In genomic region chr6:147222160-147222838, GRCh38 we compare ENCODE assay signal across 7 cellular contexts. TPM values are rescaled to one million over a fixed set of nuclear protein-coding genes. Genes with fewer than 3 reads are reported as not detected.
DNase-seq lines count a peak whose midpoint lies in the region; ATAC-seq and TF ChIP-seq lines count a peak whose summit lies in the region.

No MANE protein-coding gene starts in this region.

- TF ChIP-seq CTCF in LNCaP clone FGC (IDR thresholded peaks at IDR 0.05; ENCODE audit: control insufficient read depth, extremely low read depth, insufficient read depth) = peak; percentile 42
- TF ChIP-seq CTCF in epithelial cell of esophagus (IDR thresholded peaks at IDR 0.05; ENCODE audit: insufficient read depth, low read depth, low read length, missing control alignments) = peak; percentile 50
- TF ChIP-seq CTCF in prostate gland (IDR thresholded peaks at IDR 0.05) = peak in 3 of 4 experiments; percentile 13 to 44 (median 28)
- no peak for TF ChIP-seq CTCF in GM13976 (IDR thresholded peaks at IDR 0.05; ENCODE audit: borderline replicate concordance, control extremely low read depth, extremely low read depth, insufficient read depth, missing control alignments)

- peak; percentile 64 for ATAC-seq in GM18873 (IDR thresholded peaks at IDR 0.05; ENCODE audit: low FRiP score, unreplicated experiment)

- no peak for DNase-seq in LNCaP clone FGC (ENCODE audit: low read depth)
- DNase-seq in epithelial cell of esophagus (ENCODE audit: low read depth) = peak; percentile 34
- no peak for DNase-seq in prostate gland (ENCODE audit: low spot score)
- DNase-seq in UCSD-AML1 (lab: John Stamatoyannopoulos, UW; ENCODE audit: unreplicated experiment) = no peak
- no peak for DNase-seq in AG08396 (ENCODE audit: low spot score)
- DNase-seq in GM13976 (ENCODE audit: low spot score) = no peak

- 75% methylated on average over 4 of the region's 4 CpGs for WGBS in prostate gland

- H3K4me3 ChIP-seq in LNCaP clone FGC (ENCODE audit: low read depth, low read length) (no peak overlapping the region), epithelial cell of esophagus (ENCODE audit: low read length) (no peak overlapping the region), prostate gland (no peak overlapping the region)

- H3K27me3 ChIP-seq in prostate gland (replicated peaks; ENCODE audit: insufficient read depth) = no peaks in the 10 kb centered on the region

- TF ChIP-seq POLR2A in prostate gland (IDR thresholded peaks at IDR 0.05) = no peak

- in situ Hi-C loops in GM13976 (cut with MboI; ENCODE audit: low sequenced_read_pairs, unreplicated experiment) = no loop called here

- intact Hi-C loops in prostate gland (cut with DNase I) = loop anchor here (5.0 kb wide), 1 partner anchor 365 kb away; no protein-coding TSS in a partner anchor

- H3K9me3 ChIP-seq in prostate gland = no peaks in the 10 kb centered on the region

- H3K36me3 ChIP-seq in prostate gland = no peaks in the 10 kb centered on the region

- no peaks in the 10 kb centered on the region for H3K4me1 ChIP-seq in prostate gland (replicated peaks)

- H3K27ac ChIP-seq in prostate gland = no peak overlapping the region

RNA-seq across cellular contexts. Expression of gene STXBP5, which starts 18.1 kb away (rescaled TPM):
- total RNA-seq in prostate gland = 10 to 100 TPM; 34.4 to 59.9 TPM
